ENCODE assay signal across 8 cellular contexts in genomic region chr9:14315754-14316573, GRCh38.
A peak's percentile ranks its signal among the peaks of the same experiment; 100 is the strongest.
DNase-seq lines count a peak whose midpoint lies in the region; ATAC-seq and TF ChIP-seq lines count a peak whose summit lies in the region.

No MANE protein-coding gene starts in this region.

- H3K79me2 ChIP-seq in MM.1S (ENCODE audit: low read length): no peaks in the 10 kb centered on the region

- H3K9me2 ChIP-seq in MM.1S (replicated peaks; ENCODE audit: insufficient read depth, low read length): no peaks in the 10 kb centered on the region

- H4K20me1 ChIP-seq in MM.1S (ENCODE audit: insufficient read depth, low read length): no peaks in the 10 kb centered on the region

- in situ Hi-C loops in astrocyte of the cerebellum (cut with HindIII; ENCODE audit: low sequenced_read_pairs): no loop called here

- TF ChIP-seq CTCF in MM.1S (IDR thresholded peaks at IDR 0.05; ENCODE audit: low read length): no peak
- TF ChIP-seq CTCF in astrocyte of the cerebellum (IDR thresholded peaks at IDR 0.05; ENCODE audit: low read depth, low read length, missing control alignments): no peak

- peak overlapping the region; percentile 49; the same call in 1 of the 2 replicates for H3K4me2 ChIP-seq in MM.1S (ENCODE audit: low read depth, low read length)

- H3K27me3 ChIP-seq in MM.1S (replicated peaks; ENCODE audit: insufficient read depth, low read length): peaks cover 31% of the 10 kb centered on the region
- H3K27me3 ChIP-seq in iPS-18a (ENCODE audit: control insufficient read depth, insufficient read depth, low read length): peaks cover 64% of the 10 kb centered on the region

- no peak overlapping the region for H3K4me3 ChIP-seq in MM.1S (ENCODE audit: low read length)
- H3K4me3 ChIP-seq in astrocyte of the cerebellum (ENCODE audit: low read depth, low read length): peak overlapping the region; percentile 95
- H3K4me3 ChIP-seq in iPS-18a (ENCODE audit: low read length): peak overlapping the region; percentile 85
- peak overlapping the region; percentile 91 for H3K4me3 ChIP-seq in skeletal muscle cell (ENCODE audit: low read depth, low read length)

- ATAC-seq in HG03565 (IDR thresholded peaks at IDR 0.05; ENCODE audit: unreplicated experiment): no peak

- 0 out of 2 replicates have a peak, but pooled peaks cover 3% of the 10 kb centered on the region for H3K4me1 ChIP-seq in MM.1S (ENCODE audit: low read length)
- peaks cover 53% of the 10 kb centered on the region for H3K4me1 ChIP-seq in iPS-18a (ENCODE audit: control insufficient read depth, low read depth, low read length)

- 0 out of 2 replicates have a peak, but pooled peaks cover 3% of the 10 kb centered on the region for H3F3A ChIP-seq in MM.1S (ENCODE audit: insufficient read depth, low read length)

- H3K9ac ChIP-seq in MM.1S (ENCODE audit: low read length) (no peak overlapping the region), iPS-18a (ENCODE audit: low read length) (peak overlapping the region; percentile 91)

- H3K36me3 ChIP-seq in MM.1S (replicated peaks; ENCODE audit: insufficient read depth, low read length) (no peaks in the 10 kb centered on the region), iPS-18a (ENCODE audit: control insufficient read depth, low read depth, low read length) (no peaks in the 10 kb centered on the region)

- peak; percentile 46 for DNase-seq in D341Med (ENCODE audit: low spot score)
- no peak for DNase-seq in MM.1S
- no peak for DNase-seq in astrocyte of the cerebellum (ENCODE audit: low read depth)
- DNase-seq in skeletal muscle cell (ENCODE audit: low read depth): no peak
- DNase-seq in GDM1 (lab: John Stamatoyannopoulos, UW): no peak
- DNase-seq in middle frontal gyrus (ENCODE audit: extremely low spot score, low spot score): no peak

- H2AFZ ChIP-seq in MM.1S (ENCODE audit: low read length): no peak overlapping the region

- no peaks in the 10 kb centered on the region for H3K9me3 ChIP-seq in MM.1S (replicated peaks; ENCODE audit: insufficient read depth, low read length)
- H3K9me3 ChIP-seq in iPS-18a (ENCODE audit: control insufficient read depth, low read depth, low read length): no peaks in the 10 kb centered on the region

- H3K27ac ChIP-seq in MM.1S (ENCODE audit: low read length) (no peak overlapping the region), iPS-18a (ENCODE audit: low read length) (peak overlapping the region; percentile 41)
